Comparison of ENCODE assay signal across 1 cellular context in the genomic region with DNA sequence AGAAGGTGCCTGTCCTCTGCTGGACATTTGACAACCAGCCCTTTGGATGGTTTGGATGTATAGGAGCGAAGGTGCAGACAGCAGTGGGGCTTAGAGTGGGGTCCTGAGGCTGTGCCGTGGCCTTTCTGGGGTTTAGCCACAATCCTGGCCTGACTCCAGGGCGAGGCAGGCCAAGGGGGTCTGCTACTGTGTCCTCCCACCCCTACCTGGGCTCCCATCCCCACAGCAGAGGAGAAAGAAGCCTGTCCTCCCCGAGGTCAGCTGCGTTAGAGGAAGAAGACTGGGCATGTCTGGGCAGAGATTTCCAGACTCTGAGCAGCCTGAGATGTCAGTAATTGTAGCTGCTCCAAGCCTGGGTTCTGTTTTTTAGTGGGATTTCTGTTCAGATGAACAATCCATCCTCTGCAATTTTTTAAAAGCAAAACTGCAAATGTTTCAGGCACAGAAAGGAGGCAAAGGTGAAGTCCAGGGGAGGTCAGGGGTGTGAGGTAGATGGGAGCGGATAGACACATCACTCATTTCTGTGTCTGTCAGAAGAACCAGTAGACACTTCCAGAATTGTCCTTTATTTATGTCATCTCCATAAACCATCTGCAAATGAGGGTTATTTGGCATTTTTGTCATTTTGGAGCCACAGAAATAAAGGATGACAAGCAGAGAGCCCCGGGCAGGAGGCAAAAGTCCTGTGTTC.
TF ChIP-seq lines count a peak whose summit lies in the region.

No MANE protein-coding gene starts in this region.

TF ChIP-seq in HepG2, 621 proteins besides CTCF, POLR2A, EP300 and RAD21 (continued from another document and continues in another):
- no peak for TF ChIP-seq ZNF142 (CRISPR knock-in tag; IDR thresholded peaks at IDR 0.05)
- no peak for TF ChIP-seq ZNF451 (CRISPR knock-in tag; IDR thresholded peaks at IDR 0.05)
- TF ChIP-seq ZBTB20 (CRISPR knock-in tag; IDR thresholded peaks at IDR 0.05; ENCODE audit: borderline replicate concordance, low read depth), result no peak
- no peak for TF ChIP-seq IKZF4 (CRISPR knock-in tag; IDR thresholded peaks at IDR 0.05; ENCODE audit: borderline replicate concordance, low read depth, not compliant biosample characterization)
- TF ChIP-seq JUND (CRISPR knock-in tag; IDR thresholded peaks at IDR 0.05), result no peak
- no peak for TF ChIP-seq ELK4 (CRISPR knock-in tag; IDR thresholded peaks at IDR 0.05; ENCODE audit: borderline replicate concordance)
- TF ChIP-seq ELF4 (CRISPR knock-in tag; IDR thresholded peaks at IDR 0.05; ENCODE audit: borderline replicate concordance), result 0 out of 2 replicates have a peak, but pooled peaks have one; percentile 42
- TF ChIP-seq TFAP4 (IDR thresholded peaks at IDR 0.05; ENCODE audit: borderline replicate concordance, low read depth), result no peak
- no peak for TF ChIP-seq CSRNP2 (CRISPR knock-in tag; conservative IDR thresholded peaks at IDR 0.05; ENCODE audit: low read depth)
- TF ChIP-seq FOXK1 (CRISPR knock-in tag; IDR thresholded peaks at IDR 0.05; ENCODE audit: borderline replicate concordance, low read depth), result no peak
- no peak for TF ChIP-seq CHCHD3 (CRISPR knock-in tag; IDR thresholded peaks at IDR 0.05)
- TF ChIP-seq ARID3A (IDR thresholded peaks at IDR 0.05; ENCODE audit: low read depth, low read length), result no peak
- TF ChIP-seq ZBTB43 (CRISPR knock-in tag; conservative IDR thresholded peaks at IDR 0.05), result no peak
- TF ChIP-seq POGZ (CRISPR knock-in tag; IDR thresholded peaks at IDR 0.05), result no peak
- 0 out of 2 replicates have a peak, but pooled peaks have one; percentile 77 for TF ChIP-seq ZNF788 (CRISPR knock-in tag; IDR thresholded peaks at IDR 0.05; ENCODE audit: borderline replicate concordance)
- no peak; the same call in 1 of the 2 replicates for TF ChIP-seq KLF6 (CRISPR knock-in tag; IDR thresholded peaks at IDR 0.05)
- no peak for TF ChIP-seq FOXA3 (CRISPR knock-in tag; IDR thresholded peaks at IDR 0.05)
- no peak for TF ChIP-seq SAP130 (CRISPR knock-in tag; IDR thresholded peaks at IDR 0.05; ENCODE audit: low read depth)
- no peak for TF ChIP-seq CBX5 (CRISPR knock-in tag; IDR thresholded peaks at IDR 0.05; ENCODE audit: borderline replicate concordance)
- 0 out of 2 replicates have a peak, but pooled peaks have one; percentile 4 for TF ChIP-seq ZNF792 (CRISPR knock-in tag; IDR thresholded peaks at IDR 0.05)
- TF ChIP-seq ZNF782 (CRISPR knock-in tag; IDR thresholded peaks at IDR 0.05; ENCODE audit: borderline replicate concordance), result no peak; the same call in 1 of the 2 replicates
- no peak for TF ChIP-seq FIP1L1 (IDR thresholded peaks at IDR 0.05; ENCODE audit: borderline replicate concordance, insufficient read depth, low read depth, low read length)
- no peak for TF ChIP-seq MED1 (CRISPR knock-in tag; IDR thresholded peaks at IDR 0.05)
- TF ChIP-seq, protein P1, sequence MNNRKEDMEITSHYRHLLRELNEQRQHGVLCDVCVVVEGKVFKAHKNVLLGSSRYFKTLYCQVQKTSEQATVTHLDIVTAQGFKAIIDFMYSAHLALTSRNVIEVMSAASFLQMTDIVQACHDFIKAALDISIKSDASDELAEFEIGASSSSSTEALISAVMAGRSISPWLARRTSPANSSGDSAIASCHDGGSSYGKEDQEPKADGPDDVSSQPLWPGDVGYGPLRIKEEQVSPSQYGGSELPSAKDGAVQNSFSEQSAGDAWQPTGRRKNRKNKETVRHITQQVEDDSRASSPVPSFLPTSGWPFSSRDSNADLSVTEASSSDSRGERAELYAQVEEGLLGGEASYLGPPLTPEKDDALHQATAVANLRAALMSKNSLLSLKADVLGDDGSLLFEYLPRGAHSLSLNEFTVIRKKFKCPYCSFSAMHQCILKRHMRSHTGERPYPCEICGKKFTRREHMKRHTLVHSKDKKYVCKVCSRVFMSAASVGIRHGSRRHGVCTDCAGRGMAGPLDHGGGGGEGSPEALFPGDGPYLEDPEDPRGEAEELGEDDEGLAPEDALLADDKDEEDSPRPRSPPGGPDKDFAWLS (CRISPR knock-in tag; IDR thresholded peaks at IDR 0.05; ENCODE audit: borderline replicate concordance), result no peak
- TF ChIP-seq PRMT3 (CRISPR knock-in tag; IDR thresholded peaks at IDR 0.05; ENCODE audit: borderline replicate concordance, low read depth), result no peak
- no peak for TF ChIP-seq FOXA1 (IDR thresholded peaks at IDR 0.05)
- TF ChIP-seq FOXA1 (CRISPR knock-in tag; IDR thresholded peaks at IDR 0.05), result no peak
- no peak for TF ChIP-seq ZNF256 (CRISPR knock-in tag; conservative IDR thresholded peaks at IDR 0.05)
- TF ChIP-seq, protein P2, sequence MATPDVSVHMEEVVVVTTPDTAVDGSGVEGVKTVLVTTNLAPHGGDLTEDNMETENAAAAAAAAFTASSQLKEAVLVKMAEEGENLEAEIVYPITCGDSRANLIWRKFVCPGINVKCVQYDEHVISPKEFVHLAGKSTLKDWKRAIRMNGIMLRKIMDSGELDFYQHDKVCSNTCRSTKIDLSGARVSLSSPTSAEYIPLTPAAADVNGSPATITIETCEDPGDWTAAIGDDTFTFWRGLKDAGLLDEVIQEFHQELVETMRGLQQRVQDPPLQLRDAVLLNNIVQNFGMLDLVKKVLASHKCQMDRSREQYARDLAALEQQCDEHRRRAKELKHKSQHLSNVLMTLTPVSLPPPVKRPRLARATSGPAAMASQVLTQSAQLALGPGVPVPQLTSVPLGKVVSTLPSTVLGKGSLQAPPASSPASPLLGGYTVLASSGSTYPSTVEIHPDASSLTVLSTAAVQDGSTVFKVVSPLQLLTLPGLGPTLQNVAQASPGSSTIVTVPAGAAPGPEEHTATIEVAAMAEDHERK (CRISPR knock-in tag; IDR thresholded peaks at IDR 0.05; ENCODE audit: low read depth), result no peak
- no peak for TF ChIP-seq ZNF512B (CRISPR knock-in tag; IDR thresholded peaks at IDR 0.05; ENCODE audit: borderline replicate concordance)
- TF ChIP-seq HNRNPH1 (optimal IDR thresholded peaks at IDR 0.05; ENCODE audit: low read depth, low read length), result no peak
- TF ChIP-seq ELF3 (CRISPR knock-in tag; IDR thresholded peaks at IDR 0.05), result 0 out of 2 replicates have a peak, but pooled peaks have one; percentile 12
- no peak for TF ChIP-seq HES4 (CRISPR knock-in tag; IDR thresholded peaks at IDR 0.05; ENCODE audit: borderline replicate concordance)
